21 cellular contexts compared by ENCODE assay signal in genomic region chr17:31466096-31466495, GRCh38.
DNase-seq lines count a peak whose midpoint lies in the region; ATAC-seq, FAIRE-seq and TF ChIP-seq lines count a peak whose summit lies in the region.
"Had no signal": no experiment of that assay in that cellular context is flagged by ENCODE, and none has a peak within 500 bp of the region (broad histone marks: within the 10 kb centered on the region; RNA-seq: fewer than 3 reads in every experiment).

No MANE protein-coding gene starts in this region.

- in situ Hi-C loops in Panc1 (cut with HindIII; ENCODE audit: low pct_unique_long_range_greater_than_20kb, low sequenced_read_pairs), result no loop called here

- peak; percentile 61 for FAIRE-seq in D721Med (lab: Jason Lieb, UNC)

- ATAC-seq in Panc1, result 0 out of 2 replicates have a peak, but pooled peaks have one; percentile 13
- ATAC-seq: GM23338, PC-3 had no signal

- no TSS peak for BruUV-seq in Panc1 (replicated peaks; lab: Mats Ljungman, UMichigan)
- BruUV-seq in A673 (replicated peaks; lab: Mats Ljungman, UMichigan), result no TSS peak

- H3K4me1 ChIP-seq in Panc1 (ENCODE audit: control insufficient read depth, insufficient read depth, low read length) (no peaks in the 10 kb centered on the region), A673 (ENCODE audit: insufficient read depth, low read length, poor library complexity, severe bottlenecking) (no peaks in the 10 kb centered on the region)

- intact Hi-C loops in Panc1 (cut with micrococcal nuclease; ENCODE audit: unreplicated experiment) (no loop called here), dorsolateral prefrontal cortex (cut with DNase I) (loop anchor here (5.0 to 10.0 kb wide), 2 partner anchors 46 to 49 kb away; no protein-coding TSS in a partner anchor), A673 (cut with micrococcal nuclease; ENCODE audit: unreplicated experiment) (no loop called here)

- CTCF ChIA-PET in Panc1 (lab: Charles Lee), result no interaction called here
- CTCF ChIA-PET in A673 (lab: Charles Lee), result no interaction called here

- H3K36me3 ChIP-seq in Panc1 (ENCODE audit: control insufficient read depth, insufficient read depth, low read length) (no peaks in the 10 kb centered on the region), A673 (ENCODE audit: insufficient read depth, low read length, poor library complexity, severe bottlenecking) (no peaks in the 10 kb centered on the region)

- H3K4me3 ChIP-seq in Panc1 (ENCODE audit: low read depth in 2 of 2, low read length in 2 of 2), result no peak overlapping the region
- no peak overlapping the region for H3K4me3 ChIP-seq in dorsolateral prefrontal cortex
- no peak overlapping the region for H3K4me3 ChIP-seq in A673 (ENCODE audit: low read depth, low read length, poor library complexity, severe bottlenecking)
- H3K4me3 ChIP-seq: GM23338 had no signal

- H3K27me3 ChIP-seq in Panc1 (ENCODE audit: control insufficient read depth, insufficient read depth, low read length), result no peaks in the 10 kb centered on the region
- H3K27me3 ChIP-seq in dorsolateral prefrontal cortex, result no peaks in the 10 kb centered on the region
- no peaks in the 10 kb centered on the region for H3K27me3 ChIP-seq in A673 (replicated peaks; ENCODE audit: insufficient read depth, low read depth, low read length, poor library complexity)

- POLR2A ChIA-PET in Panc1 (lab: Charles Lee), result interaction anchor here (0.6 kb wide), 1 partner anchor 334 kb away, joined by 4 read pairs; no protein-coding TSS in a partner anchor
- POLR2A ChIA-PET in A673 (lab: Charles Lee; ENCODE audit: low non-redundant PET), result no interaction called here

- H3K9me3 ChIP-seq in Panc1 (ENCODE audit: control insufficient read depth, insufficient read depth, low read depth, low read length), result no peaks in the 10 kb centered on the region
- H3K9me3 ChIP-seq in A673 (ENCODE audit: low read depth, low read length, poor library complexity, severe bottlenecking), result no peaks in the 10 kb centered on the region

- no peak for TF ChIP-seq CTCF in D721Med (IDR thresholded peaks at IDR 0.05; ENCODE audit: insufficient read depth, missing control alignments)
- TF ChIP-seq CTCF in Panc1 (IDR thresholded peaks at IDR 0.05), result no peak
- no peak for TF ChIP-seq CTCF in dorsolateral prefrontal cortex (IDR thresholded peaks at IDR 0.05 in 54 of 56, conservative IDR thresholded peaks at IDR 0.05 in 2 of 56; ENCODE audit: low read depth in 1 of 56, partially characterized antibody in 56 of 56)
- TF ChIP-seq CTCF in A673 (conservative IDR thresholded peaks at IDR 0.05; ENCODE audit: low read depth, low read length), result no peak

- H3K27ac ChIP-seq in Panc1 (ENCODE audit: low read length) (no peak overlapping the region), dorsolateral prefrontal cortex (peak overlapping the region in 43 of 59 donors; percentile 20 to 98 (median 94)), substantia nigra (ENCODE audit: low read depth, low read length, poor library complexity, severe bottlenecking) (peak overlapping the region; percentile 93), A673 (ENCODE audit: low read depth, low read length, poor library complexity, severe bottlenecking) (no peak overlapping the region)
- H3K27ac ChIP-seq: KMS-11, RWPE1 had no signal

- DNase-seq in D721Med (ENCODE audit: insufficient read length, low spot score) (no peak), Panc1 (ENCODE audit: low read depth, low spot score) (no peak), dorsolateral prefrontal cortex (no peak), substantia nigra (lab: John Stamatoyannopoulos, UW) (no peak), A673 (ENCODE audit: low spot score) (no peak), HCEC 1CT (no peak), amniotic stem cell (lab: John Stamatoyannopoulos, UW) (no peak)
- DNase-seq: AML-193; CD4-positive, CD25-positive, alpha-beta regulatory T cell; COR-L47; DMS153; GDM1; NCI-H1417 treated with DMSO at 0.1 percent for 48 hours; NCI-H187 treated with DMSO at 0.1 percent for 48 hours; NCI-H2227 treated with DMSO at 0.1 percent for 48 hours; NCI-H510A treated with DMSO at 0.1 percent for 48 hours; NCI-H774; PC-3 had no signal

Comparison
In these comparisons a context has a peak if more than half of its experiments do, and no peak if none do; other contexts are left out.
1. H3K27ac ChIP-seq: peak in dorsolateral prefrontal cortex (43 of 59) and substantia nigra (single experiment); none in Panc1 (single experiment) and A673 (single experiment).
2. intact Hi-C loops: an anchor here in dorsolateral prefrontal cortex (5.0 to 10.0 kb wide); none called in Panc1 and A673.